Comparison of ENCODE assay signal across 23 cellular contexts in the genomic region with DNA sequence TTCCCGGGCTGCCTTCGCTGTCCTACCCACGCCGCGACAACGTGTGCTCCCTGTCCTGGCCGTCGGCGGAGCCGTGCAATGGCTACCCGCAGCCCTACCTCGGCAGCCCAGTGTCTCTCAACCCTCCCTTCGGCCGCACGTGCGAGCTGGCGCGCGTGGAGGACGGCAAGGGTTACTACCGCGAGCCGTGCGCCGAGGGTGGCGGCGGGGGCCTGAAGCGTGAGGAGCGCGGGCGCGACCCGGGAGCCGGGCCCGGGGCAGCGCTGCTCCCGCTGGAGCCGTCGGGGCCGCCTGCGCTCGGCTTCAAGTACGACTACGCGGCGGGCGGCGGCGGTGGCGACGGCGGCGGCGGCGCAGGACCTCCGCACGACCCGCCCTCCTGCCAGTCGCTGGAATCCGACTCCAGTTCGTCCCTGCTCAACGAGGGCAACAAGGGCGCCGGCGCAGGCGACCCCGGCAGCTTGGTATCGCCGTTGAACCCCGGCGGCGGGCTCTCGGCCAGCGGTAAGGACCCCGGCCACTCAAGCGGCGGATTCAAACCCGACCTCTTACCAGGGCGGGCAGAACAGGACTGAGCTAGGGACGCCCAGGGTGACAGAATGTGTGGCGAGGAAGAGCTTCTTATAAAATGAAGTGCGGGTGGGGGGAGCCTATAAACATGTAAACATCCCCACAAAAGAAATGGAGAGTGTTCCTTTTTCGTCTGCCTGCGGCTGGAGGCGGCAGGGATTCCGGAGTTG. TPM values are rescaled to one million over a fixed set of nuclear protein-coding genes. Genes with fewer than 3 reads are reported as not detected.
DNase-seq lines count a peak whose midpoint lies in the region; ATAC-seq and TF ChIP-seq lines count a peak whose summit lies in the region.
"Had no signal": no experiment of that assay in that cellular context is flagged by ENCODE, and none has a peak within 500 bp of the region (broad histone marks: within the 10 kb centered on the region; RNA-seq: fewer than 3 reads in every experiment).

No MANE protein-coding gene starts in this region.

- peaks cover 2 to 55% (median 33%) of the 10 kb centered on the region in 7 donors for H3K9me3 Mint-ChIP-seq in CD14-positive monocyte
- H3K9me3 Mint-ChIP-seq: activated T-cell treated with anti-CD3 and anti-CD28 coated beads, Interleukin-2, amount 50 U/mL, for 72 hours had no signal

- DNase-seq in CD14-positive monocyte (ENCODE audit: low spot score) (peak; percentile 24), MG63 (peak; percentile 26), foreskin keratinocyte (no peak), psoas muscle (peak in 1 of 2 donors; percentile 41), heart right ventricle (no peak), GM03348 (ENCODE audit: low spot score) (no peak)
- DNase-seq: activated CD8-positive, alpha-beta T cell treated with anti-CD3 and anti-CD28 coated beads, Interleukin-2, amount 10 ng/mL, durations not matched to agents 7 days and 5 days; activated T-cell treated with anti-CD3 and anti-CD28 coated beads, Interleukin-2, amount 50 U/mL, for 72 hours; esophagus squamous epithelium; GDM1; GM23248; heart left ventricle; Karpas-422; kidney; NCI-H82; nucleus accumbens; right cardiac atrium; substantia nigra had no signal

- H3K4me1 Mint-ChIP-seq in CD14-positive monocyte, result peaks cover 10% of the 10 kb centered on the region

- H3K27me3 ChIP-seq in MG63 (no peaks in the 10 kb centered on the region), foreskin keratinocyte (peaks cover 50% of the 10 kb centered on the region), psoas muscle (ENCODE audit: insufficient read depth in 3 of 3, low read length in 2 of 3) (peaks cover 0 to 100% (median 65%) of the 10 kb centered on the region in 3 donors), heart right ventricle (peaks cover 78 to 100% (median 100%) of the 10 kb centered on the region in 7 donors)

- H3K4me1 ChIP-seq in foreskin keratinocyte (peaks cover 4% of the 10 kb centered on the region), psoas muscle (no peaks in the 10 kb centered on the region), heart right ventricle (peaks cover 0 to 22% (median 10%) of the 10 kb centered on the region in 9 donors)

- H3K9me3 ChIP-seq in MG63 (no peaks in the 10 kb centered on the region), psoas muscle (no peaks in the 10 kb centered on the region), heart right ventricle (no peaks in the 10 kb centered on the region)
- H3K9me3 ChIP-seq: esophagus squamous epithelium, heart left ventricle had no signal

- 10 to 14% (median 12%) methylated on average over 49 to 86 of the region's 86 CpGs for WGBS in psoas muscle, 3 donors
- 2 to 3% methylated on average over 83 to 86 of the region's 86 CpGs for WGBS in heart right ventricle, 2 donors

- peaks cover 2 to 17% of the 10 kb centered on the region in 2 donors for H3K36me3 Mint-ChIP-seq in CD14-positive monocyte

- no peaks in the 10 kb centered on the region for H3K36me3 ChIP-seq in MG63
- H3K36me3 ChIP-seq in psoas muscle (ENCODE audit: insufficient read depth in 1 of 2, low read depth in 1 of 2), result no peaks in the 10 kb centered on the region
- no peaks in the 10 kb centered on the region for H3K36me3 ChIP-seq in heart right ventricle
- H3K36me3 ChIP-seq: cardiac muscle cell, esophagus squamous epithelium, heart left ventricle had no signal

- TF ChIP-seq CTCF in CD14-positive monocyte (IDR thresholded peaks at IDR 0.05) (no peak), foreskin keratinocyte (conservative IDR thresholded peaks at IDR 0.05) (no peak), psoas muscle (IDR thresholded peaks at IDR 0.05) (no peak), heart right ventricle (IDR thresholded peaks at IDR 0.05) (no peak)

- peaks cover 95 to 99% (median 95%) of the 10 kb centered on the region in 3 donors for H3K27me3 Mint-ChIP-seq in CD14-positive monocyte (ENCODE audit: low read depth in 3 of 3)

- H3K4me3 ChIP-seq in MG63, result peak overlapping the region; percentile 57
- peak overlapping the region; percentile 38 for H3K4me3 ChIP-seq in psoas muscle
- no peak overlapping the region for H3K4me3 ChIP-seq in heart right ventricle
- H3K4me3 ChIP-seq: cardiac muscle cell, esophagus squamous epithelium, GM23248, heart left ventricle had no signal

- peak overlapping the region; percentile 24 to 62 for H3K4me3 Mint-ChIP-seq in CD14-positive monocyte

- H3K27ac ChIP-seq in foreskin keratinocyte (peak overlapping the region; percentile 30), psoas muscle (no peak overlapping the region), heart right ventricle (no peak overlapping the region)
- H3K27ac ChIP-seq: cardiac muscle cell, esophagus squamous epithelium, GM23248, heart left ventricle had no signal

- no peak overlapping the region for H3K27ac Mint-ChIP-seq in CD14-positive monocyte

- intact Hi-C loops in CD14-positive monocyte (cut with micrococcal nuclease), result no loop called here
- intact Hi-C loops in psoas muscle (cut with DNase I), result loop anchor here in 1 of 2 donors (10.0 kb wide), 1 partner anchor 170 kb away; no protein-coding TSS in a partner anchor
- intact Hi-C loops in heart right ventricle (cut with DNase I), result no loop called here

- ATAC-seq in foreskin keratinocyte, result peak; percentile 38
- peak in 2 of 4 donors; percentile 22 to 23 for ATAC-seq in psoas muscle
- ATAC-seq in HG03457 (IDR thresholded peaks at IDR 0.05; ENCODE audit: unreplicated experiment), result no peak
- no peak for ATAC-seq in heart right ventricle
- no peak for ATAC-seq in HG02870 (IDR thresholded peaks at IDR 0.05; ENCODE audit: unreplicated experiment)
- ATAC-seq: activated CD8-positive, alpha-beta T cell treated with anti-CD3 and anti-CD28 coated beads, Interleukin-2, amount 10 ng/mL, durations not matched to agents 7 days and 5 days; activated T-cell treated with anti-CD3 and anti-CD28 coated beads, Interleukin-2, amount 50 U/mL, for 72 hours; heart left ventricle; right cardiac atrium had no signal

RNA-seq across cellular contexts. Expression of gene HOXC12, which starts 0.5 kb away (rescaled TPM):
- not detected for polyA plus RNA-seq in CD14-positive monocyte
- total RNA-seq in MG63 (2014; rRNA removed; shearing (Covaris generic); ENCODE audit: low replicate concordance), result 1.5 and 1.9 TPM in 2 replicates
- total RNA-seq in foreskin keratinocyte, result 2.3 and 4.4 TPM in 2 replicates
- polyA plus RNA-seq in foreskin keratinocyte, result 2.4 and 4.8 TPM in 2 replicates
- not detected for total RNA-seq in psoas muscle
- polyA plus RNA-seq in psoas muscle, result under 1 TPM in 2 of 3 donors, not detected in 1; under 0.01 to 0.01 TPM
- not detected for total RNA-seq in heart right ventricle
- not detected for polyA plus RNA-seq in heart right ventricle
- total RNA-seq: activated CD8-positive, alpha-beta T cell treated with anti-CD3 and anti-CD28 coated beads, Interleukin-2, amount 10 ng/mL, durations not matched to agents 7 days and 5 days; activated T-cell treated with anti-CD3 and anti-CD28 coated beads, Interleukin-2, amount 50 U/mL, for 72 hours; cardiac muscle cell; esophagus squamous epithelium; GM23248; heart left ventricle; kidney; right cardiac atrium; RPMI7951 had no signal
- polyA plus RNA-seq: cardiac muscle cell, GM23248, heart left ventricle, right cardiac atrium had no signal

RNA-seq across cellular contexts. Expression of gene HOXC13, which starts 16.6 kb away (rescaled TPM):
- polyA plus RNA-seq in CD14-positive monocyte (not detected), foreskin keratinocyte (5.7 and 7.1 TPM in 2 replicates), psoas muscle (under 1 TPM in 1 of 3 donors, not detected in 2; 0.23 TPM), heart right ventricle (not detected)
- 1.7 and 5.1 TPM in 2 replicates for total RNA-seq in MG63 (2014; rRNA removed; shearing (Covaris generic); ENCODE audit: low replicate concordance)
- total RNA-seq in foreskin keratinocyte (4.9 and 5.0 TPM in 2 replicates), psoas muscle (not detected), heart right ventricle (not detected)
- total RNA-seq: activated CD8-positive, alpha-beta T cell treated with anti-CD3 and anti-CD28 coated beads, Interleukin-2, amount 10 ng/mL, durations not matched to agents 7 days and 5 days; activated T-cell treated with anti-CD3 and anti-CD28 coated beads, Interleukin-2, amount 50 U/mL, for 72 hours; cardiac muscle cell; GM23248; heart left ventricle; kidney; right cardiac atrium had no signal
- polyA plus RNA-seq: cardiac muscle cell, GM23248, heart left ventricle, right cardiac atrium had no signal

RNA-seq across cellular contexts. Expression of gene HOXC11, which starts 17.7 kb away (rescaled TPM):
- polyA plus RNA-seq in CD14-positive monocyte, result not detected
- 0.30 and 1.3 TPM in 2 replicates for total RNA-seq in MG63 (2014; rRNA removed; shearing (Covaris generic); ENCODE audit: low replicate concordance)
- total RNA-seq in foreskin keratinocyte, result 4.9 and 6.3 TPM in 2 replicates
- polyA plus RNA-seq in foreskin keratinocyte, result 5.5 and 6.4 TPM in 2 replicates
- total RNA-seq in psoas muscle, result under 1 TPM in 2 of 4 donors, not detected in 2; 0.34 to 0.82 TPM
- 1 to 10 TPM in 1 of 3 donors, under 1 TPM in 2; 0.66 to 2.2 (median 0.95) TPM for polyA plus RNA-seq in psoas muscle
- not detected for total RNA-seq in heart right ventricle
- not detected for polyA plus RNA-seq in heart right ventricle
- total RNA-seq: activated CD8-positive, alpha-beta T cell treated with anti-CD3 and anti-CD28 coated beads, Interleukin-2, amount 10 ng/mL, durations not matched to agents 7 days and 5 days; activated T-cell treated with anti-CD3 and anti-CD28 coated beads, Interleukin-2, amount 50 U/mL, for 72 hours; cardiac muscle cell; esophagus squamous epithelium; GM23248; heart left ventricle; right cardiac atrium had no signal
- polyA plus RNA-seq: adipose tissue, cardiac muscle cell, GM23248, heart left ventricle, right cardiac atrium had no signal

RNA-seq across cellular contexts. Expression of gene HOTAIR, which starts 19.5 kb away (rescaled TPM):
- polyA plus RNA-seq in CD14-positive monocyte (not detected), foreskin keratinocyte (4.8 and 7.8 TPM in 2 replicates), psoas muscle (under 1 TPM in 2 of 3 donors, not detected in 1; 0.23 to 0.25 TPM), heart right ventricle (not detected)
- 4.2 and 4.5 TPM in 2 replicates for total RNA-seq in MG63 (2014; rRNA removed; shearing (Covaris generic); ENCODE audit: low replicate concordance)
- total RNA-seq in foreskin keratinocyte (6.9 and 11.3 TPM in 2 replicates), psoas muscle (under 1 TPM in 1 of 4 donors, not detected in 3; 0.53 TPM), heart right ventricle (not detected)
- total RNA-seq: activated CD8-positive, alpha-beta T cell treated with anti-CD3 and anti-CD28 coated beads, Interleukin-2, amount 10 ng/mL, durations not matched to agents 7 days and 5 days; activated T-cell treated with anti-CD3 and anti-CD28 coated beads, Interleukin-2, amount 50 U/mL, for 72 hours; cardiac muscle cell; esophagus squamous epithelium; GM23248; heart left ventricle; right cardiac atrium; RPMI7951 had no signal
- polyA plus RNA-seq: adipose tissue, cardiac muscle cell, GM23248, heart left ventricle, right cardiac atrium had no signal

RNA-seq across cellular contexts. Expression of gene HOXC10, which starts 29.7 kb away (rescaled TPM):
- polyA plus RNA-seq in CD14-positive monocyte (not detected), foreskin keratinocyte (31.8 and 32.0 TPM in 2 replicates), psoas muscle (100 to 1,000 TPM in 1 of 3 donors, 10 to 100 TPM in 2; 43.4 to 129 (median 74.1) TPM), heart right ventricle (not detected)
- 19.8 and 27.4 TPM in 2 replicates for total RNA-seq in MG63 (2014; rRNA removed; shearing (Covaris generic); ENCODE audit: low replicate concordance)
- total RNA-seq in foreskin keratinocyte (19.6 and 23.0 TPM in 2 replicates), psoas muscle (10 to 100 TPM in 2 of 4 donors, 1 to 10 TPM in 2; 3.0 to 79.4 (median 34.3) TPM), heart right ventricle (not detected)
- total RNA-seq: activated CD8-positive, alpha-beta T cell treated with anti-CD3 and anti-CD28 coated beads, Interleukin-2, amount 10 ng/mL, durations not matched to agents 7 days and 5 days; activated T-cell treated with anti-CD3 and anti-CD28 coated beads, Interleukin-2, amount 50 U/mL, for 72 hours; cardiac muscle cell; GM23248; heart left ventricle; right cardiac atrium had no signal
- polyA plus RNA-seq: cardiac muscle cell, GM23248, heart left ventricle, right cardiac atrium had no signal

Comparison
In these comparisons a context has a peak if more than half of its experiments do, and no peak if none do; other contexts are left out.
1. DNase-seq: peak in CD14-positive monocyte (single experiment) and MG63 (single experiment); none in foreskin keratinocyte (0 of 2), heart right ventricle (0 of 2) and GM03348 (single experiment).
2. H3K4me3 ChIP-seq: peak in MG63 (single experiment) and psoas muscle (single experiment); none in heart right ventricle (0 of 10).